20 cellular contexts compared by ENCODE assay signal in the genomic region with DNA sequence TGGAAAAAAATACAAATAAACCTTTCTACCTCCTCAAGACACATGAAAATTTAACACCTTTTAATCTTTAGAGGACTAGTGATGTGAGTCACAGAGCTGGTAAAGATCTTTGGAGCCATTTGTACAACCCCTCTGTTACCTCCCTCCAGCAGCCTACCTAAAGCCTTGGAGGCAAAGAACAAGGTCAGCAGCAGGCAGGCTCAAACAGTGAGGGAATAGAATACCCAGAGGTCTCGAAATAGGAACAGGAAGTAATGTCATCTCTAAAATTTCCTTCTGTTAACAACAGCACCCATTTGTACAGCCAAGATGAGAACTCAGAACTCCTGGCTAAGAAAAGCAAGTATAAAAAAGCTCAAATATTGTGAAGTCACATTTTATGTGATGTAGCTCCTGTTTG. TPM values are rescaled to one million over a fixed set of nuclear protein-coding genes. Genes with fewer than 3 reads are reported as not detected.
A peak's percentile ranks its signal among the peaks of the same experiment; 100 is the strongest.
DNase-seq lines count a peak whose midpoint lies in the region; ATAC-seq and TF ChIP-seq lines count a peak whose summit lies in the region.
"Had no signal": no experiment of that assay in that cellular context is flagged by ENCODE, and none has a peak within 500 bp of the region (broad histone marks: within the 10 kb centered on the region; RNA-seq: fewer than 3 reads in every experiment).

No MANE protein-coding gene starts in this region.

- no peaks in the 10 kb centered on the region for H3F3A ChIP-seq in neural progenitor cell (ENCODE audit: low read depth)

- no peaks in the 10 kb centered on the region for H3K36me3 ChIP-seq in BLaER1
- H3K36me3 ChIP-seq in BLaER1 treated with 17β-estradiol and CSF1 and Interleukin-3, amounts not matched to agents 10 nM and 100 nM, result no peaks in the 10 kb centered on the region
- H3K36me3 ChIP-seq in neural progenitor cell, result no peaks in the 10 kb centered on the region
- H3K36me3 ChIP-seq: BE2C had no signal

- no peak for ATAC-seq in GM18505 (IDR thresholded peaks at IDR 0.05; ENCODE audit: unreplicated experiment)
- ATAC-seq: GM23338 had no signal

- H3K27me3 ChIP-seq in BLaER1 (no peaks in the 10 kb centered on the region), neural progenitor cell (no peaks in the 10 kb centered on the region)
- H3K27me3 ChIP-seq in BLaER1 treated with 17β-estradiol and CSF1 and Interleukin-3, amounts not matched to agents 10 nM and 100 nM, result no peaks in the 10 kb centered on the region
- H3K27me3 ChIP-seq: BE2C had no signal

- H3K4me3 ChIP-seq in BLaER1, result no peak overlapping the region
- H3K4me3 ChIP-seq in BLaER1 treated with 17β-estradiol and CSF1 and Interleukin-3, amounts not matched to agents 10 nM and 100 nM, result no peak overlapping the region
- no peak overlapping the region for H3K4me3 ChIP-seq in neural progenitor cell
- H3K4me3 ChIP-seq: GM23338 had no signal

- H3K9ac ChIP-seq in BLaER1 (no peak overlapping the region), neural progenitor cell (no peak overlapping the region)
- no peak overlapping the region for H3K9ac ChIP-seq in BLaER1 treated with 17β-estradiol and CSF1 and Interleukin-3, amounts not matched to agents 10 nM and 100 nM

- H3K4me3 Mint-ChIP-seq in neural progenitor cell, result no peak overlapping the region
- H3K4me3 Mint-ChIP-seq: CD14-positive monocyte; CD4-positive, alpha-beta memory T cell; GM23338; IgD-negative memory B cell had no signal

- H3K4me2 ChIP-seq in BLaER1 (peak overlapping the region; percentile 56), neural progenitor cell (no peak overlapping the region)
- peak overlapping the region in 8 of 11 experiments; percentile 12 to 73 (median 48); a peak in 15 of 22 replicates for H3K4me2 ChIP-seq in BLaER1 treated with 17β-estradiol and CSF1 and Interleukin-3, amounts not matched to agents 10 nM and 100 nM
- H3K4me2 ChIP-seq: GM23338 had no signal

- no peak overlapping the region for H3K27ac Mint-ChIP-seq in neural progenitor cell
- H3K27ac Mint-ChIP-seq: CD4-positive, alpha-beta memory T cell; GM23338; IgD-negative memory B cell had no signal

- peaks cover 2% of the 10 kb centered on the region for H3K4me1 Mint-ChIP-seq in neural progenitor cell
- H3K4me1 Mint-ChIP-seq: CD4-positive, alpha-beta memory T cell; GM23338; IgD-negative memory B cell had no signal

- no peaks in the 10 kb centered on the region for H3K36me3 Mint-ChIP-seq in neural progenitor cell
- H3K36me3 Mint-ChIP-seq: CD14-positive monocyte; CD4-positive, alpha-beta memory T cell; IgD-negative memory B cell had no signal

- no peak overlapping the region for H2AFZ ChIP-seq in neural progenitor cell (replicated peaks)
- H2AFZ ChIP-seq: GM23338 had no signal

- no peaks in the 10 kb centered on the region for H3K27me3 Mint-ChIP-seq in neural progenitor cell (ENCODE audit: insufficient read depth, low read depth)

- no peak overlapping the region for H3K27ac ChIP-seq in BLaER1
- H3K27ac ChIP-seq in BLaER1 treated with 17β-estradiol and CSF1 and Interleukin-3, amounts not matched to agents 10 nM and 100 nM, result no peak overlapping the region
- no peak overlapping the region for H3K27ac ChIP-seq in neural progenitor cell
- H3K27ac ChIP-seq: HL-60 had no signal

- peaks cover 11% of the 10 kb centered on the region for H3K4me1 ChIP-seq in BLaER1
- peaks cover 0 to 14% (median 8%) of the 10 kb centered on the region in 10 experiments; a peak in 15 of 20 replicates for H3K4me1 ChIP-seq in BLaER1 treated with 17β-estradiol and CSF1 and Interleukin-3, amounts not matched to agents 10 nM and 100 nM
- peaks cover 4% of the 10 kb centered on the region for H3K4me1 ChIP-seq in neural progenitor cell
- H3K4me1 ChIP-seq: BE2C had no signal

- H3K9me3 ChIP-seq in BLaER1 (peaks cover 10% of the 10 kb centered on the region), neural progenitor cell (ENCODE audit: low read depth) (peaks cover 4% of the 10 kb centered on the region)
- H3K9me3 ChIP-seq in BLaER1 treated with 17β-estradiol and CSF1 and Interleukin-3, amounts not matched to agents 10 nM and 100 nM (replicated peaks in 1 of 11), result peaks cover 10 to 26% (median 17%) of the 10 kb centered on the region in 11 experiments; a peak in 21 of 22 replicates
- H3K9me3 ChIP-seq: BE2C had no signal

- no peaks in the 10 kb centered on the region for H3K79me2 ChIP-seq in neural progenitor cell (ENCODE audit: low read depth)

- no peak for TF ChIP-seq CTCF in neural progenitor cell (IDR thresholded peaks at IDR 0.05)

- H4K20me1 ChIP-seq in BLaER1 (no peaks in the 10 kb centered on the region), neural progenitor cell (ENCODE audit: low read depth) (no peaks in the 10 kb centered on the region)
- H4K20me1 ChIP-seq in BLaER1 treated with 17β-estradiol and CSF1 and Interleukin-3, amounts not matched to agents 10 nM and 100 nM, result no peaks in the 10 kb centered on the region

- H3K9me3 Mint-ChIP-seq in neural progenitor cell, result peaks cover 8% of the 10 kb centered on the region

- TF ChIP-seq POLR2A in GM18505 (IDR thresholded peaks at IDR 0.05; ENCODE audit: borderline replicate concordance, extremely low read depth, insufficient read depth, insufficient read length), result no peak

- peak; percentile 19 for DNase-seq in M059J (ENCODE audit: low read depth)
- DNase-seq in renal cortical epithelial cell (ENCODE audit: low read depth), result peak; percentile 53
- DNase-seq in amniotic stem cell (lab: John Stamatoyannopoulos, UW), result no peak
- no peak for DNase-seq in NCI-H82 (lab: John Stamatoyannopoulos, UW)
- no peak for DNase-seq in neural progenitor cell (ENCODE audit: low spot score)
- DNase-seq: ACHN; BE2C; CD4-positive, alpha-beta memory T cell; DMS153; DMS79; GF-D8; HCEC 1CT; KBM-7 had no signal

RNA-seq across cellular contexts. Expression of gene MAOB, which starts 10.2 kb away (rescaled TPM):
- 0.30 and 0.34 TPM in 2 replicates for total RNA-seq in M059J (2014; rRNA removed; shearing (Covaris generic))
- total RNA-seq in renal cortical epithelial cell (0.52 and 21.6 TPM in 2 replicates), neural progenitor cell (ENCODE audit: low replicate concordance) (0.40 and 1.5 TPM in 2 replicates)
- total RNA-seq: CD4-positive, alpha-beta memory T cell had no signal

Comparison
In these comparisons a context has a peak if more than half of its experiments do, and no peak if none do; other contexts are left out.
1. DNase-seq: peak in M059J (single experiment) and renal cortical epithelial cell (single experiment); none in amniotic stem cell (single experiment), NCI-H82 (single experiment) and neural progenitor cell (single experiment).